ENCODE assay signal across 17 cellular contexts in the genomic region with DNA sequence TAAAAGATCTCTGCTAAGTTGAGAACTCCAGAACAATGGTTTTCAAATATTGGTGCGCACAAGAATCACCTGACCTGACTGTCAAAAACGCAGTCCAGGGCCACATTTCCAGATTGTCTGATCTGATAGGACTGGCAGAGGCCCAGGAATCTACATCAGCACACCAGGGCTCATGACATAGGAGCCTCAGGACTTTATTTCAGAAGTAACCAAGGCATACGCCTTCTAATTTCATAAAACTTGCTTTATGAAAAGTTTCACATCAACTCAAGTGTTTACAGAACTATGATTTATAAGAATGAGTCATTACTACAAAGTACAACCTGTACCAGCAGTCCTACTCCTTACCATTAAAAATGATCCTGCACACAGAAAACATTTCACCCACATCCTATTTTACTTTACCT. TPM values are rescaled to one million over a fixed set of nuclear protein-coding genes. Genes with fewer than 3 reads are reported as not detected.
DNase-seq lines count a peak whose midpoint lies in the region; ATAC-seq and TF ChIP-seq lines count a peak whose summit lies in the region.
"Had no signal": no experiment of that assay in that cellular context is flagged by ENCODE, and none has a peak within 500 bp of the region (broad histone marks: within the 10 kb centered on the region; RNA-seq: fewer than 3 reads in every experiment).

No MANE protein-coding gene starts in this region.

- no peaks in the 10 kb centered on the region for H3K36me3 ChIP-seq in lower lobe of right lung
- no peaks in the 10 kb centered on the region for H3K36me3 ChIP-seq in transverse colon
- H3K36me3 ChIP-seq in CD4-positive, alpha-beta memory T cell (ENCODE audit: insufficient read depth, low read length): no peaks in the 10 kb centered on the region

- peaks cover 5 to 6% of the 10 kb centered on the region in 2 donors for H3K27me3 Mint-ChIP-seq in CD4-positive, alpha-beta memory T cell

- ATAC-seq in lower lobe of right lung (peak; percentile 66 to 69), GM21526 (IDR thresholded peaks at IDR 0.05; ENCODE audit: low FRiP score, unreplicated experiment) (no peak)

- no peak overlapping the region for H3K4me3 Mint-ChIP-seq in CD4-positive, alpha-beta memory T cell
- H3K4me3 Mint-ChIP-seq: CD4-positive, CD25-positive, alpha-beta regulatory T cell; T-helper 2 cell treated with Interferon-gamma antibody and Interleukin-4, amounts not matched to agents 5 μg/mL and 100 μg/mL, for 36 hours had no signal

- no peak for TF ChIP-seq POLR2A in transverse colon (IDR thresholded peaks at IDR 0.05)

- WGBS in transverse colon (ENCODE audit: low coverage in 1 of 2), 2 donors: 28 to 44% methylated on average over 3 of the region's 3 CpGs

- no peak overlapping the region for H3K27ac ChIP-seq in lower lobe of right lung
- H3K27ac ChIP-seq in transverse colon: peak overlapping the region; percentile 42 to 63 (median 48)
- H3K27ac ChIP-seq in CD4-positive, alpha-beta memory T cell (ENCODE audit: low read depth, low read length): no peak overlapping the region
- H3K27ac ChIP-seq: dorsolateral prefrontal cortex had no signal

- peak; percentile 48 for TF ChIP-seq EP300 in transverse colon (IDR thresholded peaks at IDR 0.05; ENCODE audit: low read depth)

- H3K27me3 ChIP-seq in lower lobe of right lung (ENCODE audit: low read depth) (no peaks in the 10 kb centered on the region), transverse colon (no peaks in the 10 kb centered on the region)
- H3K27me3 ChIP-seq in CD4-positive, alpha-beta memory T cell (ENCODE audit: insufficient read depth, low read length): no peaks in the 10 kb centered on the region
- H3K27me3 ChIP-seq: dorsolateral prefrontal cortex had no signal

- CTCF ChIA-PET in CD4-positive, alpha-beta memory T cell (lab: Charles Lee; ENCODE audit: partially characterized antibody): interaction anchor here (1.2 to 2.2 kb wide), 3 partner anchors 53 to 310 kb away, joined by 3 to 8 read pairs (median 5); a partner anchor contains a TSS

- DNase-seq in M059J (ENCODE audit: low read depth) (peak; percentile 9), choroid plexus epithelial cell (ENCODE audit: low read depth) (peak; percentile 65), lower lobe of right lung (no peak), transverse colon (peak; percentile 41), UCSD-AML1 (lab: John Stamatoyannopoulos, UW; ENCODE audit: unreplicated experiment) (no peak)
- no peak for DNase-seq in CD4-positive, alpha-beta memory T cell
- no peak for DNase-seq in activated effector memory CD4-positive, alpha-beta T cell treated with anti-CD3 and anti-CD28 coated beads, Interleukin-2, amount 50 U/mL, for 16 hours
- DNase-seq: activated CD4-positive, alpha-beta T cell treated with anti-CD3 and anti-CD28 coated beads, Interleukin-2, amount 50 U/mL, for 1 hour; CD4-positive, CD25-positive, alpha-beta regulatory T cell; dorsolateral prefrontal cortex; IMR-90; kidney; NCI-H526 treated with DMSO at 0.1 percent for 48 hours; retina; stimulated activated CD4-positive, alpha-beta T cell treated with anti-CD3 and anti-CD28 coated beads, Interleukin-2, amount 100 ng/mL, for 24 hours had no signal

- H3K9me3 ChIP-seq in lower lobe of right lung (no peaks in the 10 kb centered on the region), transverse colon (no peaks in the 10 kb centered on the region)
- H3K9me3 ChIP-seq in CD4-positive, alpha-beta memory T cell (ENCODE audit: control insufficient read depth in 1 of 2, low read length in 2 of 2): no peaks in the 10 kb centered on the region

- H3K4me1 ChIP-seq in lower lobe of right lung: peaks cover 33% of the 10 kb centered on the region
- H3K4me1 ChIP-seq in transverse colon: peaks cover 11 to 29% (median 17%) of the 10 kb centered on the region in 4 donors
- peaks cover 7% of the 10 kb centered on the region for H3K4me1 ChIP-seq in CD4-positive, alpha-beta memory T cell (ENCODE audit: insufficient read depth, low read length)

- no peak overlapping the region for H3K4me3 ChIP-seq in choroid plexus epithelial cell (ENCODE audit: low read depth, low read length)
- no peak overlapping the region for H3K4me3 ChIP-seq in lower lobe of right lung
- H3K4me3 ChIP-seq in transverse colon: no peak overlapping the region
- no peak overlapping the region for H3K4me3 ChIP-seq in CD4-positive, alpha-beta memory T cell (ENCODE audit: low read length in 2 of 2)
- H3K4me3 ChIP-seq: dorsolateral prefrontal cortex had no signal

- in situ Hi-C loops in transverse colon (cut with MboI; ENCODE audit: low pct_ligation_motif_present in 1 of 4, low pct_unique_long_range_greater_than_20kb in 1 of 4, low sequenced_read_pairs in 3 of 4): loop anchor here (10.0 to 25.0 kb wide), 4 partner anchors 250 to 580 kb away; a partner anchor contains a TSS

- TF ChIP-seq CTCF in choroid plexus epithelial cell (conservative IDR thresholded peaks at IDR 0.05; ENCODE audit: low read depth, low read length) (no peak), lower lobe of right lung (IDR thresholded peaks at IDR 0.05) (no peak), transverse colon (IDR thresholded peaks at IDR 0.05) (no peak)

- H3K36me3 Mint-ChIP-seq in CD4-positive, alpha-beta memory T cell: no peaks in the 10 kb centered on the region
- H3K36me3 Mint-ChIP-seq: CD4-positive, CD25-positive, alpha-beta regulatory T cell had no signal

- intact Hi-C loops in lower lobe of right lung (cut with DNase I): loop anchor here (10.0 kb wide), 1 partner anchor 250 kb away; no protein-coding TSS in a partner anchor
- intact Hi-C loops in transverse colon (cut with DNase I; ENCODE audit: low total_unique reads): loop anchor here (10.0 kb wide), 1 partner anchor 250 kb away; no protein-coding TSS in a partner anchor
- intact Hi-C loops in CD4-positive, alpha-beta memory T cell (cut with micrococcal nuclease): loop anchor here (2.0 kb wide), 1 partner anchor 248 kb away; no protein-coding TSS in a partner anchor

- H3K27ac Mint-ChIP-seq in CD4-positive, alpha-beta memory T cell: no peak overlapping the region
- H3K27ac Mint-ChIP-seq: CD4-positive, CD25-positive, alpha-beta regulatory T cell; T-helper 2 cell treated with Interferon-gamma antibody and Interleukin-4, amounts not matched to agents 5 μg/mL and 100 μg/mL, for 36 hours had no signal

- H3K4me1 Mint-ChIP-seq in CD4-positive, alpha-beta memory T cell: peaks cover 2 to 9% (median 6%) of the 10 kb centered on the region in 4 donors

- H3K9me3 Mint-ChIP-seq in CD4-positive, alpha-beta memory T cell: no peaks in the 10 kb centered on the region
- H3K9me3 Mint-ChIP-seq: CD4-positive, CD25-positive, alpha-beta regulatory T cell; T-helper 2 cell treated with Interferon-gamma antibody and Interleukin-4, amounts not matched to agents 5 μg/mL and 100 μg/mL, for 36 hours had no signal

- POLR2A ChIA-PET in CD4-positive, alpha-beta memory T cell (lab: Charles Lee; ENCODE audit: partially characterized antibody): no interaction called here

RNA-seq across cellular contexts. Expression of a gene that starts 47.7 kb away (rescaled TPM):
- total RNA-seq in M059J (2014; rRNA removed; shearing (Covaris generic)): 0.02 and 0.32 TPM in 2 replicates
- total RNA-seq in lower lobe of right lung (21.4 TPM), transverse colon (1 to 10 TPM in 3 of 4 donors, under 1 TPM in 1; 0.75 to 7.9 (median 5.5) TPM)
- 1 to 10 TPM; 6.5 to 7.8 TPM for total RNA-seq in CD4-positive, alpha-beta memory T cell
- polyA plus RNA-seq in CD4-positive, alpha-beta memory T cell: 1 to 10 TPM; 3.0 to 3.5 TPM

RNA-seq across cellular contexts. Expression of a gene that starts 53.3 kb away (rescaled TPM):
- 1.4 TPM in 1 of 2 replicates, not detected in the other for total RNA-seq in M059J (2014; rRNA removed; shearing (Covaris generic))
- total RNA-seq in lower lobe of right lung (9.0 TPM), transverse colon (10 to 100 TPM in 2 of 4 donors, 1 to 10 TPM in 2; 3.6 to 12.6 (median 8.6) TPM)
- total RNA-seq in CD4-positive, alpha-beta memory T cell: not detected
- polyA plus RNA-seq in CD4-positive, alpha-beta memory T cell: not detected
- total RNA-seq: CD4-positive, CD25-positive, alpha-beta regulatory T cell; IMR-90 had no signal
- polyA plus RNA-seq: CD4-positive, CD25-positive, alpha-beta regulatory T cell; IMR-90 had no signal

Comparison
In these comparisons a context has a peak if more than half of its experiments do, and no peak if none do; other contexts are left out.
1. DNase-seq: peak in M059J (single experiment), choroid plexus epithelial cell (single experiment) and transverse colon (single experiment); none in lower lobe of right lung (single experiment), UCSD-AML1 (single experiment), CD4-positive, alpha-beta memory T cell (0 of 5) and activated effector memory CD4-positive, alpha-beta T cell treated with anti-CD3 and anti-CD28 coated beads, Interleukin-2, amount 50 U/mL, for 16 hours (single experiment).
2. H3K27ac ChIP-seq: peak in transverse colon (4 of 4); none in lower lobe of right lung (single experiment) and CD4-positive, alpha-beta memory T cell (single experiment).